1 cellular context compared by ENCODE assay signal in genomic region chr9:130399768-130400167, GRCh38.
TF ChIP-seq lines count a peak whose summit lies in the region.

No MANE protein-coding gene starts in this region.

TF ChIP-seq in SK-N-SH treated with all-trans-retinoic acid at 6 μM for 48 hours, 23 proteins besides CTCF, POLR2A, EP300 and RAD21 (continued from another document):
- TF ChIP-seq, protein P1, sequence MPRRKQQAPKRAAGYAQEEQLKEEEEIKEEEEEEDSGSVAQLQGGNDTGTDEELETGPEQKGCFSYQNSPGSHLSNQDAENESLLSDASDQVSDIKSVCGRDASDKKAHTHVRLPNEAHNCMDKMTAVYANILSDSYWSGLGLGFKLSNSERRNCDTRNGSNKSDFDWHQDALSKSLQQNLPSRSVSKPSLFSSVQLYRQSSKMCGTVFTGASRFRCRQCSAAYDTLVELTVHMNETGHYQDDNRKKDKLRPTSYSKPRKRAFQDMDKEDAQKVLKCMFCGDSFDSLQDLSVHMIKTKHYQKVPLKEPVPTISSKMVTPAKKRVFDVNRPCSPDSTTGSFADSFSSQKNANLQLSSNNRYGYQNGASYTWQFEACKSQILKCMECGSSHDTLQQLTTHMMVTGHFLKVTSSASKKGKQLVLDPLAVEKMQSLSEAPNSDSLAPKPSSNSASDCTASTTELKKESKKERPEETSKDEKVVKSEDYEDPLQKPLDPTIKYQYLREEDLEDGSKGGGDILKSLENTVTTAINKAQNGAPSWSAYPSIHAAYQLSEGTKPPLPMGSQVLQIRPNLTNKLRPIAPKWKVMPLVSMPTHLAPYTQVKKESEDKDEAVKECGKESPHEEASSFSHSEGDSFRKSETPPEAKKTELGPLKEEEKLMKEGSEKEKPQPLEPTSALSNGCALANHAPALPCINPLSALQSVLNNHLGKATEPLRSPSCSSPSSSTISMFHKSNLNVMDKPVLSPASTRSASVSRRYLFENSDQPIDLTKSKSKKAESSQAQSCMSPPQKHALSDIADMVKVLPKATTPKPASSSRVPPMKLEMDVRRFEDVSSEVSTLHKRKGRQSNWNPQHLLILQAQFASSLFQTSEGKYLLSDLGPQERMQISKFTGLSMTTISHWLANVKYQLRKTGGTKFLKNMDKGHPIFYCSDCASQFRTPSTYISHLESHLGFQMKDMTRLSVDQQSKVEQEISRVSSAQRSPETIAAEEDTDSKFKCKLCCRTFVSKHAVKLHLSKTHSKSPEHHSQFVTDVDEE (CRISPR knock-in tag; IDR thresholded peaks at IDR 0.05) = no peak
- TF ChIP-seq ZNF70 (CRISPR knock-in tag; IDR thresholded peaks at IDR 0.05) = no peak
- TF ChIP-seq ZFP3 (CRISPR knock-in tag; IDR thresholded peaks at IDR 0.05) = no peak
- no peak for TF ChIP-seq ZNF8 (CRISPR knock-in tag; IDR thresholded peaks at IDR 0.05)
- TF ChIP-seq ARNTL (CRISPR knock-in tag; IDR thresholded peaks at IDR 0.05; ENCODE audit: borderline replicate concordance, low read depth) = no peak
- no peak for TF ChIP-seq OSR1 (CRISPR knock-in tag; IDR thresholded peaks at IDR 0.05)
- TF ChIP-seq CSRNP3 (CRISPR knock-in tag; IDR thresholded peaks at IDR 0.05) = no peak
- TF ChIP-seq PPARA (CRISPR knock-in tag; IDR thresholded peaks at IDR 0.05; ENCODE audit: borderline replicate concordance) = no peak
- TF ChIP-seq ESRRG (CRISPR knock-in tag; IDR thresholded peaks at IDR 0.05) = no peak
